In the genomic region with DNA sequence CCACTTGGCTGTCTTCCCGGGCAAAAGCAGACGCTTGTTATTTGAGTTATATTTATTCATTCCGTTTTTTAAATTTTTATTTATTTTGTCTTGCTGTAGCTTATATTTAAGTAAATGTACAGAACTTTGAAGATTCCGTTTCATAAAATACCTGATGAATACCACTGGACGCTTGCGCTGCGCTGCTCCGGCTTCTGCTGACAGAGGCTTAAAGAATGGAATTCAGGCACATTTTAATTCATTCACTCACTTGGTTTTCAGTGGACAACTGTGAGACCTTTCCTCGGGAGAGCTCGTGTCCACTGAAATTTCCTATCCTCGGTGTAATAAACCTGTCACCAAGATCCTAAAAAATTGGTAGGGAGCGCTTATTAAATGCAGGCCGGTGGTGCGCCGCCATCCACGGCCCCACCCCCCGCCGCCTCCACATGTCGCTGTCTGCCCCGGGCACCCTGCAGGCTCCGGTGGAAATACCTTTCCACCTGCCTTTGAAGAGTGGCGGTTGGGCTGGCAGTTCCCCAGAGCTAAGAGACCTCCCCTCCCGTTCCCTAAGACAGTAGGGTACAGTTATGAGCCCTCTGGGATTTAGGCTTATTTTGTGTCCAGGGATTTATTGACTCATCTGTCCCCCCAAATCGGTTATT, we compare ENCODE assay signal across 19 cellular contexts.
DNase-seq lines count a peak whose midpoint lies in the region; ATAC-seq, FAIRE-seq and TF ChIP-seq lines count a peak whose summit lies in the region.
"Had no signal": no experiment of that assay in that cellular context is flagged by ENCODE, and none has a peak within 500 bp of the region (broad histone marks: within the 10 kb centered on the region; RNA-seq: fewer than 3 reads in every experiment).

No MANE protein-coding gene starts in this region.

- ATAC-seq in HG03442 (IDR thresholded peaks at IDR 0.05; ENCODE audit: unreplicated experiment) = no peak
- ATAC-seq: activated T-helper 17 cell treated with anti-CD3 and anti-CD28 coated beads, Interleukin-2, amount 50 U/mL, for 72 hours had no signal

- H3K36me3 Mint-ChIP-seq in glutamatergic neuron (ENCODE audit: unreplicated experiment) = no peaks in the 10 kb centered on the region
- no peaks in the 10 kb centered on the region for H3K36me3 Mint-ChIP-seq in neural crest cell (ENCODE audit: low read depth)
- H3K36me3 Mint-ChIP-seq: activated CD4-positive, alpha-beta memory T cell treated with anti-CD3 and anti-CD28 coated beads for 36 hours had no signal

- peak overlapping the region; percentile 49 for H3K4me3 Mint-ChIP-seq in glutamatergic neuron (ENCODE audit: unreplicated experiment)
- no peak overlapping the region for H3K4me3 Mint-ChIP-seq in neural crest cell
- H3K4me3 Mint-ChIP-seq: activated CD4-positive, alpha-beta memory T cell treated with anti-CD3 and anti-CD28 coated beads for 36 hours; activated T-helper 17 cell treated with anti-CD3 and anti-CD28 coated beads, Interleukin-2, amount 50 U/mL, for 72 hours had no signal

- DNase-seq in ELF-1 (ENCODE audit: low read depth, low spot score) (peak; percentile 72), NCI-H1105 (lab: John Stamatoyannopoulos, UW) (peak; percentile 49), glutamatergic neuron (no peak), neural crest cell (ENCODE audit: low read depth, low spot score) (no peak), KG1 (lab: John Stamatoyannopoulos, UW) (no peak), D721Med (ENCODE audit: insufficient read length, low spot score) (no peak)
- DNase-seq in activated CD4-positive, alpha-beta T cell treated with anti-CD3 and anti-CD28 coated beads, Interleukin-2, amount 50 U/mL, for 48 hours = no peak
- DNase-seq: activated CD4-positive, alpha-beta memory T cell treated with anti-CD3 and anti-CD28 coated beads for 36 hours; BE2C; cortex of kidney; NCI-H1436; NK-92 treated with Interleukin-12 subunit alpha and Interleukin-12 subunit beta, amount 100 ng/mL, for 24 hours; Right ventricle myocardium superior; stimulated activated CD4-positive, alpha-beta T cell treated with anti-CD3 and anti-CD28 coated beads, Interleukin-1b, Interleukin-23, amount 100 ng/mL, for 48 hours; T1000; transverse colon had no signal

- H3K9me3 Mint-ChIP-seq in glutamatergic neuron (ENCODE audit: unreplicated experiment) (no peaks in the 10 kb centered on the region), neural crest cell (no peaks in the 10 kb centered on the region)
- H3K9me3 Mint-ChIP-seq: activated CD4-positive, alpha-beta memory T cell treated with anti-CD3 and anti-CD28 coated beads for 36 hours; activated T-helper 17 cell treated with anti-CD3 and anti-CD28 coated beads, Interleukin-2, amount 50 U/mL, for 72 hours had no signal

- H3K27me3 Mint-ChIP-seq in glutamatergic neuron (ENCODE audit: unreplicated experiment) (no peaks in the 10 kb centered on the region), neural crest cell (ENCODE audit: low read depth) (peaks cover 43% of the 10 kb centered on the region)

- H3K27ac Mint-ChIP-seq in glutamatergic neuron (ENCODE audit: unreplicated experiment) (no peak overlapping the region), neural crest cell (ENCODE audit: unreplicated experiment) (no peak overlapping the region)
- H3K27ac Mint-ChIP-seq: activated CD4-positive, alpha-beta memory T cell treated with anti-CD3 and anti-CD28 coated beads for 36 hours; activated T-helper 17 cell treated with anti-CD3 and anti-CD28 coated beads, Interleukin-2, amount 50 U/mL, for 72 hours had no signal

- H3K4me1 Mint-ChIP-seq in glutamatergic neuron (ENCODE audit: low read depth, unreplicated experiment) (peaks cover 7% of the 10 kb centered on the region), neural crest cell (peaks cover 24% of the 10 kb centered on the region)

- TF ChIP-seq CTCF in glutamatergic neuron (IDR thresholded peaks at IDR 0.05; ENCODE audit: partially characterized antibody, unreplicated experiment) (no peak), neural crest cell (conservative IDR thresholded peaks at IDR 0.05) (peak; percentile 45), D721Med (IDR thresholded peaks at IDR 0.05; ENCODE audit: insufficient read depth, missing control alignments) (no peak)

- no peak for FAIRE-seq in D721Med (lab: Jason Lieb, UNC)
- FAIRE-seq: GM12892 had no signal

Comparison
In these comparisons a context has a peak if more than half of its experiments do, and no peak if none do; other contexts are left out.
1. DNase-seq: peak in ELF-1 (single experiment) and NCI-H1105 (single experiment); none in glutamatergic neuron (single experiment), neural crest cell (single experiment), KG1 (single experiment), activated CD4-positive, alpha-beta T cell treated with anti-CD3 and anti-CD28 coated beads, Interleukin-2, amount 50 U/mL, for 48 hours (0 of 2) and D721Med (single experiment).